In genomic region chr1:234970371-234970730, GRCh38 we compare ENCODE assay signal across 8 cellular contexts.
DNase-seq lines count a peak whose midpoint lies in the region; ATAC-seq and TF ChIP-seq lines count a peak whose summit lies in the region.

No MANE protein-coding gene starts in this region.

- H3K9me3 Mint-ChIP-seq in activated T-cell treated with anti-CD3 and anti-CD28 coated beads, Interleukin-2, amount 50 U/mL, for 72 hours: no peaks in the 10 kb centered on the region

- H3K4me1 Mint-ChIP-seq in activated T-cell treated with anti-CD3 and anti-CD28 coated beads, Interleukin-2, amount 50 U/mL, for 72 hours (ENCODE audit: low read depth): peaks cover 80% of the 10 kb centered on the region

- ATAC-seq in activated T-cell treated with anti-CD3 and anti-CD28 coated beads, Interleukin-2, amount 50 U/mL, for 72 hours (replicated peaks in 1 of 2): peak; percentile 46 to 67
- ATAC-seq in HG02623 (IDR thresholded peaks at IDR 0.05; ENCODE audit: unreplicated experiment) (no peak), GM19395 (IDR thresholded peaks at IDR 0.05; ENCODE audit: unreplicated experiment) (no peak)

- peak overlapping the region; percentile 29 to 63 (median 44) for H3K4me3 ChIP-seq in breast epithelium
- no peak overlapping the region for H3K4me3 ChIP-seq in mesodermal cell (ENCODE audit: extremely low read depth, insufficient read depth, low read length, poor library complexity, severe bottlenecking)
- H3K4me3 ChIP-seq in uterus: peak overlapping the region; percentile 25 to 30

- H3K4me1 ChIP-seq in breast epithelium (peaks cover 5 to 23% of the 10 kb centered on the region in 2 donors), mesodermal cell (ENCODE audit: control insufficient read depth, insufficient read depth, low read length, poor library complexity, severe bottlenecking) (peaks cover 55% of the 10 kb centered on the region), uterus (peaks cover 7 to 9% of the 10 kb centered on the region in 2 donors)

- no CpG with 5 or more reads among the region's 5 CpGs for WGBS in mesodermal cell (ENCODE audit: insufficient coverage in 2 of 2), 2 experiments

- TF ChIP-seq CTCF in breast epithelium (IDR thresholded peaks at IDR 0.05): no peak
- TF ChIP-seq CTCF in uterus (IDR thresholded peaks at IDR 0.05): no peak

- H3K27ac ChIP-seq in breast epithelium (peak overlapping the region; percentile 88 to 89), mesodermal cell (ENCODE audit: low read depth, low read length, severe bottlenecking) (peak overlapping the region; percentile 93), uterus (peak overlapping the region; percentile 80 to 84)

- H3K36me3 Mint-ChIP-seq in activated T-cell treated with anti-CD3 and anti-CD28 coated beads, Interleukin-2, amount 50 U/mL, for 72 hours (ENCODE audit: insufficient read depth in 2 of 2): peaks cover 8 to 14% of the 10 kb centered on the region in 2 donors

- no peak for DNase-seq in activated T-cell treated with anti-CD3 and anti-CD28 coated beads, Interleukin-2, amount 50 U/mL, for 72 hours
- DNase-seq in activated T-cell treated with anti-CD3 and anti-CD28 coated beads for 4 hours: no peak
- DNase-seq in breast epithelium (ENCODE audit: low spot score in 2 of 2): no peak
- no peak for DNase-seq in uterus
- no peak for DNase-seq in DMS153 treated with DMSO at 0.1 percent for 48 hours (lab: John Stamatoyannopoulos, UW; ENCODE audit: unreplicated experiment)

- H3K27ac Mint-ChIP-seq in activated T-cell treated with anti-CD3 and anti-CD28 coated beads, Interleukin-2, amount 50 U/mL, for 72 hours: peak overlapping the region; percentile 35

- H3K27me3 ChIP-seq in breast epithelium: no peaks in the 10 kb centered on the region
- H3K27me3 ChIP-seq in uterus: no peaks in the 10 kb centered on the region

- H3K9me3 ChIP-seq in breast epithelium (no peaks in the 10 kb centered on the region), mesodermal cell (ENCODE audit: control insufficient read depth, low read length) (no peaks in the 10 kb centered on the region), uterus (no peaks in the 10 kb centered on the region)

- H3K27me3 Mint-ChIP-seq in activated T-cell treated with anti-CD3 and anti-CD28 coated beads, Interleukin-2, amount 50 U/mL, for 72 hours (ENCODE audit: low read depth): no peaks in the 10 kb centered on the region

- H3K36me3 ChIP-seq in breast epithelium: no peaks in the 10 kb centered on the region
- no peaks in the 10 kb centered on the region for H3K36me3 ChIP-seq in mesodermal cell (ENCODE audit: control insufficient read depth, insufficient read depth, low read length)
- no peaks in the 10 kb centered on the region for H3K36me3 ChIP-seq in uterus

- H3K4me3 Mint-ChIP-seq in activated T-cell treated with anti-CD3 and anti-CD28 coated beads, Interleukin-2, amount 50 U/mL, for 72 hours: peak overlapping the region; percentile 33 to 45

- TF ChIP-seq POLR2A in breast epithelium (IDR thresholded peaks at IDR 0.05): no peak
- TF ChIP-seq POLR2A in uterus (IDR thresholded peaks at IDR 0.05): no peak

- intact Hi-C loops in breast epithelium (cut with DNase I; ENCODE audit: low total_unique reads) (loop anchor here (2.0 to 10.0 kb wide), 2 partner anchors 48 to 366 kb away; no protein-coding TSS in a partner anchor), uterus (cut with DNase I; ENCODE audit: low total_unique reads) (no loop called here)

Comparison
In these comparisons a context has a peak if more than half of its experiments do, and no peak if none do; other contexts are left out.
1. ATAC-seq: peak in activated T-cell treated with anti-CD3 and anti-CD28 coated beads, Interleukin-2, amount 50 U/mL, for 72 hours (2 of 2); none in HG02623 (single experiment) and GM19395 (single experiment).
2. Peak in every context shown above with its lines, with median percentiles within 50 percentile points of each other: H3K27ac ChIP-seq.